Comparison of ENCODE assay signal across 35 cellular contexts in genomic region chr3:23275061-23275460, GRCh38.
"Had no signal": no experiment of that assay in that cellular context is flagged by ENCODE, and none has a peak within 500 bp of the region (broad histone marks: within the 10 kb centered on the region; RNA-seq: fewer than 3 reads in every experiment).

No MANE protein-coding gene starts in this region.

- H3K36me3 ChIP-seq: adrenal gland, cardiac muscle cell had no signal

- H3K27ac ChIP-seq: adrenal gland, cardiac muscle cell had no signal

- H3K27me3 ChIP-seq: adrenal gland, cardiac muscle cell had no signal

- H3K9me3 Mint-ChIP-seq: activated T-cell treated with anti-CD3 and anti-CD28 coated beads, Interleukin-2, amount 50 U/mL, for 4 hours; activated T-helper 17 cell treated with anti-CD3 and anti-CD28 coated beads, Interleukin-2, amount 50 U/mL, for 72 hours; T-helper 1 cell treated with Interleukin-12 subunit alpha and Interleukin-12 subunit beta and Interleukin-4 antibody, amounts not matched to agents 30 μg/mL and 1 μg/mL, for 36 hours; T-helper 2 cell treated with Interferon-gamma antibody and Interleukin-4, amounts not matched to agents 5 μg/mL and 100 μg/mL, for 36 hours had no signal

- H3K36me3 Mint-ChIP-seq: activated CD4-positive, alpha-beta memory T cell treated with anti-CD3 and anti-CD28 coated beads for 36 hours had no signal

- H3K27me3 Mint-ChIP-seq: activated B cell treated with CpG ODN at 0.5 μM for 24 hours; activated CD4-positive, alpha-beta memory T cell treated with anti-CD3 and anti-CD28 coated beads for 36 hours; activated CD4-positive, alpha-beta T cell treated with anti-CD3 and anti-CD28 coated beads, Interleukin-2, amount 10 ng/mL, durations not matched to agents 24 days and 14 days; activated CD8-positive, alpha-beta T cell treated with anti-CD3 and anti-CD28 coated beads for 36 hours; activated naive CD8-positive, alpha-beta T cell treated with anti-CD3 and anti-CD28 coated beads for 36 hours; activated T-helper 17 cell treated with anti-CD3 and anti-CD28 coated beads, Interleukin-2, amount 50 U/mL, for 72 hours; brain; central memory CD8-positive, alpha-beta T cell had no signal

- H3K4me1 ChIP-seq: adrenal gland had no signal

- H3K9me3 ChIP-seq: adrenal gland had no signal

- H3K4me3 ChIP-seq: adrenal gland, cardiac muscle cell had no signal

- DNase-seq: activated B cell treated with CpG ODN at 0.5 μM for 24 hours; activated CD4-positive, alpha-beta memory T cell treated with anti-CD3 and anti-CD28 coated beads for 36 hours; activated CD4-positive, alpha-beta T cell treated with anti-CD3 and anti-CD28 coated beads for 4 hours; activated CD4-positive, alpha-beta T cell treated with anti-CD3 and anti-CD28 coated beads, Interleukin-2, amount 10 ng/mL, durations not matched to agents 24 days and 14 days; activated CD4-positive, alpha-beta T cell treated with anti-CD3 and anti-CD28 coated beads, Interleukin-2, amount 50 U/mL, for 1 hour; activated CD4-positive, alpha-beta T cell treated with anti-CD3 and anti-CD28 coated beads, Interleukin-2, amount 50 U/mL, for 4 hours; activated CD4-positive, CD25-positive, alpha-beta regulatory T cell treated with anti-CD3 and anti-CD28 coated beads, Interleukin-2, amount 50 U/mL, for 72 hours; activated CD8-positive, alpha-beta memory T cell treated with anti-CD3 and anti-CD28 coated beads, Interleukin-2, amount 50 U/mL, for 4 hours; activated CD8-positive, alpha-beta T cell treated with anti-CD3 and anti-CD28 coated beads for 36 hours; activated effector memory CD4-positive, alpha-beta T cell treated with anti-CD3 and anti-CD28 coated beads, Interleukin-2, amount 50 U/mL, for 16 hours; activated gamma-delta T cell treated with Interleukin-2 at 50 U/mL for 16 hours; activated naive CD4-positive, alpha-beta T cell; activated naive CD4-positive, alpha-beta T cell treated with anti-CD3 and anti-CD28 coated beads for 36 hours; activated naive CD4-positive, alpha-beta T cell treated with anti-CD3 and anti-CD28 coated beads, Interleukin-2, amount 50 U/mL, for 16 hours; activated naive CD8-positive, alpha-beta T cell treated with anti-CD3 and anti-CD28 coated beads for 36 hours; activated T-cell treated with anti-CD3 and anti-CD28 coated beads for 4 hours; activated T-cell treated with anti-CD3 and anti-CD28 coated beads, Interleukin-2, amount 50 U/mL, for 1 hour; activated T-cell treated with anti-CD3 and anti-CD28 coated beads, Interleukin-2, amount 50 U/mL, for 4 hours; activated T-cell treated with anti-CD3 and anti-CD28 coated beads, Interleukin-2, amount 50 U/mL, for 72 hours; adrenal gland; amniotic stem cell; aorta; caudate nucleus; cerebellar nuclear complex; T-helper 1 cell; T-helper 2 cell; T-helper 9 cell had no signal

- H3K27ac Mint-ChIP-seq: activated B cell treated with CpG ODN at 0.5 μM for 24 hours; activated CD4-positive, alpha-beta memory T cell treated with anti-CD3 and anti-CD28 coated beads for 36 hours; activated CD4-positive, alpha-beta T cell treated with anti-CD3 and anti-CD28 coated beads, Interleukin-2, amount 10 ng/mL, durations not matched to agents 24 days and 14 days; activated CD8-positive, alpha-beta T cell treated with anti-CD3 and anti-CD28 coated beads for 36 hours; activated naive CD4-positive, alpha-beta T cell treated with anti-CD3 and anti-CD28 coated beads for 36 hours; activated naive CD4-positive, alpha-beta T cell treated with anti-CD3 and anti-CD28 coated beads, Interleukin-2, amount 50 U/mL, for 72 hours; activated naive CD8-positive, alpha-beta T cell treated with anti-CD3 and anti-CD28 coated beads for 36 hours; activated T-cell treated with anti-CD3 and anti-CD28 coated beads, Interleukin-2, amount 50 U/mL, for 72 hours; activated T-helper 1 cell treated with anti-CD3 and anti-CD28 coated beads, Interleukin-12 subunit alpha, Interleukin-12 subunit beta, Interleukin-2, Interleukin-4 antibody, amounts not matched to agents 30 ng/mL and 10 ng/mL and 1 ng/mL, durations not matched to agents 14 hours and 24 hours and 36 hours; activated T-helper 17 cell treated with anti-CD3 and anti-CD28 coated beads, Interleukin-2, amount 50 U/mL, for 72 hours; brain; T-helper 1 cell treated with Interleukin-12 subunit alpha and Interleukin-12 subunit beta and Interleukin-4 antibody, amounts not matched to agents 30 μg/mL and 1 μg/mL, for 36 hours; T-helper 2 cell treated with Interferon-gamma antibody and Interleukin-4, amounts not matched to agents 5 μg/mL and 100 μg/mL, for 36 hours had no signal

- H3K4me3 Mint-ChIP-seq: activated B cell treated with CpG ODN at 0.5 μM for 24 hours; activated CD4-positive, alpha-beta memory T cell treated with anti-CD3 and anti-CD28 coated beads for 36 hours; activated CD4-positive, alpha-beta T cell treated with anti-CD3 and anti-CD28 coated beads, Interleukin-2, amount 10 ng/mL, durations not matched to agents 24 days and 14 days; activated CD8-positive, alpha-beta T cell treated with anti-CD3 and anti-CD28 coated beads for 36 hours; activated naive CD4-positive, alpha-beta T cell treated with anti-CD3 and anti-CD28 coated beads for 36 hours; activated naive CD8-positive, alpha-beta T cell treated with anti-CD3 and anti-CD28 coated beads for 36 hours; activated T-cell treated with anti-CD3 and anti-CD28 coated beads, Interleukin-2, amount 50 U/mL, for 4 hours; activated T-cell treated with anti-CD3 and anti-CD28 coated beads, Interleukin-2, amount 50 U/mL, for 72 hours; activated T-helper 1 cell treated with anti-CD3 and anti-CD28 coated beads, Interleukin-12 subunit alpha, Interleukin-12 subunit beta, Interleukin-2, Interleukin-4 antibody, amounts not matched to agents 30 ng/mL and 10 ng/mL and 1 ng/mL, durations not matched to agents 14 hours and 24 hours and 36 hours; activated T-helper 17 cell treated with anti-CD3 and anti-CD28 coated beads, Interleukin-2, amount 50 U/mL, for 72 hours; brain; central memory CD8-positive, alpha-beta T cell; T-helper 1 cell treated with Interleukin-12 subunit alpha and Interleukin-12 subunit beta and Interleukin-4 antibody, amounts not matched to agents 30 μg/mL and 1 μg/mL, for 36 hours; T-helper 2 cell treated with Interferon-gamma antibody and Interleukin-4, amounts not matched to agents 5 μg/mL and 100 μg/mL, for 36 hours had no signal

- ATAC-seq: activated CD8-positive, alpha-beta T cell treated with anti-CD3 and anti-CD28 coated beads for 36 hours; activated naive CD4-positive, alpha-beta T cell treated with anti-CD3 and anti-CD28 coated beads, Interleukin-2, amount 50 U/mL, for 72 hours; activated T-cell treated with anti-CD3 and anti-CD28 coated beads, Interleukin-2, amount 50 U/mL, for 4 hours; activated T-cell treated with anti-CD3 and anti-CD28 coated beads, Interleukin-2, amount 50 U/mL, for 72 hours; activated T-helper 17 cell treated with anti-CD3 and anti-CD28 coated beads, Interleukin-2, amount 50 U/mL, for 72 hours had no signal

- H3K4me1 Mint-ChIP-seq: activated CD4-positive, alpha-beta T cell treated with anti-CD3 and anti-CD28 coated beads, Interleukin-2, amount 10 ng/mL, durations not matched to agents 24 days and 14 days; activated T-helper 17 cell treated with anti-CD3 and anti-CD28 coated beads, Interleukin-2, amount 50 U/mL, for 72 hours; central memory CD8-positive, alpha-beta T cell had no signal
